8 cellular contexts compared by ENCODE assay signal in the genomic region with DNA sequence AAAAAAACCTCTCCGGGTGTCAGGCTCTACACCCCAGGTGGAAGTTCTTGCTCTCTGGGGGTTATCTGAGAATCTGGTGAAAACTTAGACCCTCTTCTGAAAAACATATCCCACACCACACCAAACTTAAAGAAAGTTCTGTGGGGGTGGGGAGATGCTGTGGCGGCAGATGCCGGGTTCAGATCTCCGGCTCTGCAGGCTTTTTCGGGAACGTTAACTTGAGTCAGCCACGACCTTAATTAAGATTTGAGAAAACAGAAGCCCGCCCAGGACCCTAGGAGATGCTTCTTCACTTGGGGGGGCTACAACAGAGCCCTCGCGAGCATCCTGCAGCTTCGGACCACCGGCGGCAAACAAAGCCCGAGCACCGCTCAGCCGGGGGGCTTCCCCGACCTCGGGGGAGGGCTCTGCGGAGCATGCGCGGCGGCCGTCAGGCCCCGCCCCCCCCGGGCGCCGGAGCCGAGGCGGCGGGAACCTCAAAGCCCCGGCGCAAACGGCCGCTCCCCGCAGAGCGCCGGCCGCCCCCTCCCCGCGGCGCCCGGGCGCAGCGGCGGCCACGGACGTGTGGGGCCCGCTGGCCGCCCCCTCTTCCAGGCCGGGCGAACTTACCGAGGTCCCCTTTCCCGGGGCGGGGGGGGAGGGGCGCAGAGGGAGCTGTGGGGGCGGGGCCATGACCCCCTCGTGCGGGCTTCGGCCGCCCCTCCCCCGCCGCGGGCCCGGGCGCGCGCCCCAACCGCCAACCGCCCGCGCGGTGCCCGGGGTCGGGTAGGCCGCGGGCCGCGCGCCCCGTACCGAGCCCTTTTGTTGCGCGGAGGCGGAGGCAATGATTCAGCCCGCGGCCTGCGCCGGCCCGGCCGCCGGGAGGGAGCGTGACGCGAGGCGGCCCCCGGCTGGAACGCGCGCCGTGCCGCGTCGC. TPM values are rescaled to one million over a fixed set of nuclear protein-coding genes. Genes with fewer than 3 reads are reported as not detected.
DNase-seq lines count a peak whose midpoint lies in the region; ATAC-seq and TF ChIP-seq lines count a peak whose summit lies in the region.

No MANE protein-coding gene starts in this region.

- H3K27ac ChIP-seq in CD4-positive, CD25-positive, alpha-beta regulatory T cell (ENCODE audit: insufficient read depth, low read length, poor library complexity, severe bottlenecking) = peak overlapping the region; percentile 79
- H3K27ac ChIP-seq in layer of hippocampus (ENCODE audit: low read depth, low read length) = peak overlapping the region; percentile 84

- H3K4me3 ChIP-seq in CD4-positive, CD25-positive, alpha-beta regulatory T cell (ENCODE audit: low read depth, low read length) = peak overlapping the region; percentile 49

- CTCF ChIA-PET in activated B cell treated with CpG ODN at 0.5 μM for 24 hours (lab: Charles Lee) = interaction anchor here (0.5 kb wide), 1 partner anchor 201 kb away, joined by 3 read pairs; no protein-coding TSS in a partner anchor

- ATAC-seq in CD4-positive, CD25-positive, alpha-beta regulatory T cell (ENCODE audit: low read depth in 2 of 2) = peak; percentile 19 to 34
- ATAC-seq in GM19455 (IDR thresholded peaks at IDR 0.05; ENCODE audit: unreplicated experiment) (peak; percentile 41), activated B cell treated with CpG ODN at 0.5 μM for 24 hours (ENCODE audit: low read depth) (peak; percentile 38)

- no peak for TF ChIP-seq CTCF in activated B cell treated with CpG ODN at 0.5 μM for 24 hours (IDR thresholded peaks at IDR 0.05)

- no peaks in the 10 kb centered on the region for H3K9me3 Mint-ChIP-seq in CD4-positive, CD25-positive, alpha-beta regulatory T cell
- H3K9me3 Mint-ChIP-seq in IgD-negative memory B cell (no peaks in the 10 kb centered on the region), activated B cell treated with CpG ODN at 0.5 μM for 24 hours (no peaks in the 10 kb centered on the region)

- DNase-seq in CD4-positive, CD25-positive, alpha-beta regulatory T cell = peak; percentile 44 to 47 (median 44)
- DNase-seq in activated B cell treated with CpG ODN at 0.5 μM for 24 hours (peak; percentile 68), OCI-M2 (lab: John Stamatoyannopoulos, UW; ENCODE audit: unreplicated experiment) (no peak)
- DNase-seq in central memory CD4-positive, alpha-beta T cell = peak; percentile 48
- DNase-seq in stimulated activated CD4-positive, alpha-beta T cell treated with anti-CD3 and anti-CD28 coated beads, Interleukin-2, amount 100 ng/mL, for 4 hours (ENCODE audit: low read depth) = peak; percentile 58

- H3K27ac Mint-ChIP-seq in CD4-positive, CD25-positive, alpha-beta regulatory T cell = peak overlapping the region; percentile 85 to 92 (median 86)
- H3K27ac Mint-ChIP-seq in IgD-negative memory B cell = peak overlapping the region; percentile 86 to 97 (median 95)
- peak overlapping the region; percentile 75 for H3K27ac Mint-ChIP-seq in activated B cell treated with CpG ODN at 0.5 μM for 24 hours

- H3K4me1 Mint-ChIP-seq in CD4-positive, CD25-positive, alpha-beta regulatory T cell = peaks cover 0 to 53% (median 40%) of the 10 kb centered on the region in 4 donors
- H3K4me1 Mint-ChIP-seq in IgD-negative memory B cell = peaks cover 34 to 49% (median 43%) of the 10 kb centered on the region in 3 donors
- peaks cover 56% of the 10 kb centered on the region for H3K4me1 Mint-ChIP-seq in activated B cell treated with CpG ODN at 0.5 μM for 24 hours

- POLR2A ChIA-PET in activated B cell treated with CpG ODN at 0.5 μM for 24 hours (lab: Charles Lee) = interaction anchor here (0.5 to 1.4 kb wide), 3 partner anchors 11 to 229 kb away, joined by 3 to 8 read pairs (median 6); no protein-coding TSS in a partner anchor

- peaks cover 4% of the 10 kb centered on the region for H3K36me3 Mint-ChIP-seq in CD4-positive, CD25-positive, alpha-beta regulatory T cell
- H3K36me3 Mint-ChIP-seq in IgD-negative memory B cell (no peaks in the 10 kb centered on the region), activated B cell treated with CpG ODN at 0.5 μM for 24 hours (ENCODE audit: low read depth) (peaks cover 36% of the 10 kb centered on the region)

- peaks cover 20% of the 10 kb centered on the region for H3K27me3 Mint-ChIP-seq in CD4-positive, CD25-positive, alpha-beta regulatory T cell
- H3K27me3 Mint-ChIP-seq in IgD-negative memory B cell (no peaks in the 10 kb centered on the region), activated B cell treated with CpG ODN at 0.5 μM for 24 hours (peaks cover 2% of the 10 kb centered on the region)

- intact Hi-C loops in activated B cell treated with CpG ODN at 0.5 μM for 24 hours (cut with micrococcal nuclease) = loop anchor here (2.0 to 10.0 kb wide), 2 partner anchors 199 to 1913 kb away; partner anchors contain the start of genes CASP9 and DNAJC16

- H3K27me3 ChIP-seq in CD4-positive, CD25-positive, alpha-beta regulatory T cell (ENCODE audit: control insufficient read depth, insufficient read depth, low read length) = peaks cover 3% of the 10 kb centered on the region
- no peaks in the 10 kb centered on the region for H3K27me3 ChIP-seq in layer of hippocampus (ENCODE audit: control insufficient read depth, insufficient read depth, low read length)

- no peaks in the 10 kb centered on the region for H3K9me3 ChIP-seq in CD4-positive, CD25-positive, alpha-beta regulatory T cell (ENCODE audit: control insufficient read depth in 2 of 2, low read length in 2 of 2)

- H3K4me1 ChIP-seq in CD4-positive, CD25-positive, alpha-beta regulatory T cell (ENCODE audit: control insufficient read depth, insufficient read depth, low read length, poor library complexity, severe bottlenecking) = peaks cover 40% of the 10 kb centered on the region

- peak overlapping the region; percentile 83 to 99 (median 87) for H3K4me3 Mint-ChIP-seq in CD4-positive, CD25-positive, alpha-beta regulatory T cell
- peak overlapping the region; percentile 69 to 89 (median 82) for H3K4me3 Mint-ChIP-seq in IgD-negative memory B cell
- peak overlapping the region; percentile 81 for H3K4me3 Mint-ChIP-seq in activated B cell treated with CpG ODN at 0.5 μM for 24 hours

- H3K36me3 ChIP-seq in CD4-positive, CD25-positive, alpha-beta regulatory T cell (ENCODE audit: control insufficient read depth, insufficient read depth, low read length) = peaks cover 3% of the 10 kb centered on the region

RNA-seq across cellular contexts. Expression of gene RCC2, which starts 2.0 kb away (rescaled TPM):
- total RNA-seq in CD4-positive, CD25-positive, alpha-beta regulatory T cell = 36.0 TPM
- polyA plus RNA-seq in CD4-positive, CD25-positive, alpha-beta regulatory T cell = 10 to 100 TPM; 13.1 to 19.4 (median 16.1) TPM
- 16.3 TPM for polyA plus RNA-seq in IgD-negative memory B cell
- total RNA-seq in activated B cell treated with CpG ODN at 0.5 μM for 24 hours = 79.4 and 85.1 TPM in 2 replicates
